ENCODE assay signal across 15 cellular contexts in the genomic region with DNA sequence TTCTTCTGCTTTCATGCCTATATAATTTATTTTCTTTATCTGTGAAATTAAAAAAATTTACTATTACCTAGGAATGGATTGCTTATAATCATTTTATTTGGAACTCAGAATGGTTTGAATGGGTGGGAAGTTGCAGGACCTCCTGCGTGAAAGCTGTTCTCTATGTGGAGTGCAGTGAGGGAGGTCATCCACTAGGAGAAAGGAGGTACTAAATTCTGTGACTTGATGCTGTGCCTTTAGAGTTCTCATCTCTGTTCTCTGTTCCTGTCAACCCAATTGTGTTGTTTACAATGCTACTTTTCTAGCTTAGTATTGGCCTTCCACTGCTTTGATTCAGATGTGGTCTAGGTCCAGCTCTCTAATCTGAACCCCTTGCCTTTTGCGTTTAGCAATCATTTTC.
A peak's percentile ranks its signal among the peaks of the same experiment; 100 is the strongest.
DNase-seq lines count a peak whose midpoint lies in the region; ATAC-seq, FAIRE-seq and TF ChIP-seq lines count a peak whose summit lies in the region.
"Had no signal": no experiment of that assay in that cellular context is flagged by ENCODE, and none has a peak within 500 bp of the region (broad histone marks: within the 10 kb centered on the region; RNA-seq: fewer than 3 reads in every experiment).

No MANE protein-coding gene starts in this region.

- RAD21 ChIA-PET in HCT116 (lab: Charles Lee; ENCODE audit: low non-redundant PET in 1 of 2, low total read pairs in 2 of 2, uncharacterized antibody in 2 of 2, unreplicated experiment in 2 of 2) = no interaction called here

- BruUV-seq in HCT116 (replicated peaks; lab: Mats Ljungman, UMichigan) (no TSS peak), K562 (replicated peaks; lab: Mats Ljungman, UMichigan) (no TSS peak)

- TF ChIP-seq POLR2A in HCT116 (IDR thresholded peaks at IDR 0.05; ENCODE audit: borderline replicate concordance, extremely low read depth, insufficient read depth, insufficient read length) (no peak), K562 (conservative IDR thresholded peaks at IDR 0.05) (no peak), spleen (IDR thresholded peaks at IDR 0.05) (no peak)

- CTCF ChIA-PET in HCT116 (lab: Charles Lee) = no interaction called here
- CTCF ChIA-PET in K562 (lab: Yijun Ruan, JAX; ENCODE audit: low intra/inter-chr PET ratio) = no interaction called here

- H2AFZ ChIP-seq in HCT116 (ENCODE audit: low read depth, low read length, poor library complexity, severe bottlenecking) (no peak overlapping the region), K562 (ENCODE audit: low read depth, low read length) (peak overlapping the region; percentile 61), keratinocyte (ENCODE audit: control insufficient read depth, low read length) (no peak overlapping the region)

- H3K27ac ChIP-seq in HCT116 (ENCODE audit: low read depth, low read length) (no peak overlapping the region), K562 (ENCODE audit: extremely low read depth, low read depth, low read length) (no peak overlapping the region), keratinocyte (ENCODE audit: control insufficient read depth, insufficient read depth, low read length) (no peak overlapping the region), small intestine (ENCODE audit: low read depth in 1 of 2, low read length in 1 of 2) (no peak overlapping the region), spleen (no peak overlapping the region)
- H3K27ac ChIP-seq: C4-2B, cardiac muscle cell had no signal

- WGBS in K562 (ENCODE audit: insufficient coverage, low coverage, missing lambda C conversion rate) = 62% methylated on average over 2 of the region's 2 CpGs
- 93 to 99% (median 95%) methylated on average over 2 of the region's 2 CpGs for WGBS in small intestine, 3 donors
- 88 to 95% (median 92%) methylated on average over 2 of the region's 2 CpGs for WGBS in spleen, 5 donors

- in situ Hi-C loops in K562 (cut with MboI) = no loop called here

- FAIRE-seq in K562 (lab: Jason Lieb, UNC) (no peak), keratinocyte (lab: Jason Lieb, UNC) (no peak), HTR-8/SVneo (lab: Jason Lieb, UNC) (no peak), small intestine (lab: Jason Lieb, UNC) (no peak)
- FAIRE-seq: endometrium had no signal

- no peak overlapping the region for H3K4me3 ChIP-seq in BE2C (ENCODE audit: low read depth, low read length)
- H3K4me3 ChIP-seq in HCT116 (replicated peaks in 1 of 2; ENCODE audit: low read depth in 1 of 2, low read length in 2 of 2) = no peak overlapping the region
- no peak overlapping the region for H3K4me3 ChIP-seq in K562
- no peak overlapping the region for H3K4me3 ChIP-seq in keratinocyte (ENCODE audit: control insufficient read depth in 2 of 3, extremely low read depth in 1 of 3, insufficient read depth in 2 of 3, low read depth in 1 of 3, low read length in 3 of 3)
- no peak overlapping the region for H3K4me3 ChIP-seq in small intestine (ENCODE audit: low read depth in 1 of 2, low read length in 2 of 2)
- no peak overlapping the region for H3K4me3 ChIP-seq in spleen
- H3K4me3 ChIP-seq: cardiac muscle cell had no signal

- no peaks in the 10 kb centered on the region for H4K20me1 ChIP-seq in HCT116 (ENCODE audit: insufficient read depth)
- H4K20me1 ChIP-seq in K562 (replicated peaks; ENCODE audit: control insufficient read depth, insufficient read depth, low read length) = no peaks in the 10 kb centered on the region
- no peaks in the 10 kb centered on the region for H4K20me1 ChIP-seq in keratinocyte (ENCODE audit: control insufficient read depth, extremely low read depth, insufficient read depth, low read length)

- H3K9me3 ChIP-seq in BE2C (no peaks in the 10 kb centered on the region), HCT116 (ENCODE audit: control insufficient read depth in 1 of 2, insufficient read depth in 1 of 2, low read depth in 1 of 2, low read length in 2 of 2) (no peaks in the 10 kb centered on the region), K562 (replicated peaks; ENCODE audit: control insufficient read depth, insufficient read depth, low read depth, low read length) (no peaks in the 10 kb centered on the region; the same call in 1 of the 2 replicates), keratinocyte (ENCODE audit: control insufficient read depth, low read depth, low read length) (no peaks in the 10 kb centered on the region), small intestine (ENCODE audit: control insufficient read depth, low read depth) (no peaks in the 10 kb centered on the region), spleen (no peaks in the 10 kb centered on the region)

- no peak overlapping the region for H3K4me2 ChIP-seq in HCT116 (ENCODE audit: low read length)
- H3K4me2 ChIP-seq in K562 (ENCODE audit: insufficient read depth, low read length) = no peak overlapping the region
- no peak overlapping the region for H3K4me2 ChIP-seq in keratinocyte (ENCODE audit: control insufficient read depth, extremely low read depth, insufficient read depth, low read depth, low read length)

- H3K79me2 ChIP-seq in HCT116 (ENCODE audit: insufficient read depth, low read length) = no peaks in the 10 kb centered on the region
- no peaks in the 10 kb centered on the region for H3K79me2 ChIP-seq in K562 (ENCODE audit: control insufficient read depth, insufficient read depth, low read length)
- no peaks in the 10 kb centered on the region for H3K79me2 ChIP-seq in keratinocyte (ENCODE audit: control insufficient read depth, insufficient read depth, low read length)

- H3K36me3 ChIP-seq in BE2C (no peaks in the 10 kb centered on the region), HCT116 (ENCODE audit: control insufficient read depth in 1 of 2, insufficient read depth in 2 of 2, low read length in 2 of 2) (no peaks in the 10 kb centered on the region), K562 (ENCODE audit: control insufficient read depth, insufficient read depth, low read length) (no peaks in the 10 kb centered on the region), keratinocyte (ENCODE audit: control insufficient read depth in 2 of 2, extremely low read depth in 1 of 2, insufficient read depth in 2 of 2, low read length in 2 of 2) (no peaks in the 10 kb centered on the region), small intestine (ENCODE audit: control insufficient read depth in 2 of 2, insufficient read depth in 2 of 2, low read length in 2 of 2) (no peaks in the 10 kb centered on the region), spleen (no peaks in the 10 kb centered on the region)
- H3K36me3 ChIP-seq: cardiac muscle cell had no signal

- H3K9me2 ChIP-seq in HCT116 (ENCODE audit: insufficient read depth) = 0 out of 2 replicates have a peak, but pooled peaks cover 4% of the 10 kb centered on the region

- POLR2A ChIA-PET in HCT116 (lab: Charles Lee) (no interaction called here), K562 (lab: Yijun Ruan, JAX) (interaction anchor here (0.7 to 1.6 kb wide), 4 partner anchors 8 to 16 kb away, joined by 3 to 5 read pairs (median 4); no protein-coding TSS in a partner anchor)

- no peak for TF ChIP-seq EP300 in K562 (IDR thresholded peaks at IDR 0.05; ENCODE audit: low read length)

- H3K27me3 ChIP-seq in BE2C (no peaks in the 10 kb centered on the region), HCT116 (ENCODE audit: insufficient read depth, low read length) (no peaks in the 10 kb centered on the region), K562 (ENCODE audit: control insufficient read depth in 2 of 2, insufficient read depth in 2 of 2, low read length in 2 of 2) (no peaks in the 10 kb centered on the region), keratinocyte (ENCODE audit: control insufficient read depth, extremely low read depth, insufficient read depth, low read length) (no peaks in the 10 kb centered on the region), small intestine (ENCODE audit: control insufficient read depth in 2 of 2, insufficient read depth in 2 of 2, low read length in 2 of 2) (no peaks in the 10 kb centered on the region), spleen (replicated peaks in 1 of 7) (no peaks in the 10 kb centered on the region)
- H3K27me3 ChIP-seq: cardiac muscle cell had no signal

- DNase-seq in BE2C = no peak
- no peak for DNase-seq in HCT116 (ENCODE audit: low read depth, low spot score)
- DNase-seq in K562 (ENCODE audit: extremely low read depth in 1 of 4, low spot score in 3 of 4) = peak in 3 of 4 experiments; percentile 40 to 56 (median 43)
- no peak for DNase-seq in keratinocyte (ENCODE audit: low read depth, low spot score)
- no peak for DNase-seq in HTR-8/SVneo (ENCODE audit: insufficient read length, low spot score)
- DNase-seq in stimulated activated CD4-positive, alpha-beta T cell treated with anti-CD3 and anti-CD28 coated beads, Interleukin-4, amount 100 ng/mL, for 1 hour = no peak
- no peak for DNase-seq in small intestine
- no peak for DNase-seq in spleen
- DNase-seq: activated CD4-positive, CD25-positive, alpha-beta regulatory T cell; activated CD8-positive, alpha-beta memory T cell treated with anti-CD3 and anti-CD28 coated beads, Interleukin-2, amount 50 U/mL, for 48 hours; NCI-H1092; NCI-H2171 had no signal

- TF ChIP-seq RAD21 in HCT116 (IDR thresholded peaks at IDR 0.05; ENCODE audit: low read depth) (no peak), K562 (CRISPR knock-in tag; conservative IDR thresholded peaks at IDR 0.05 in 1 of 2, IDR thresholded peaks at IDR 0.05 in 1 of 2) (0 out of 4 replicates have a peak, but pooled peaks of 1 of the 2 experiments have one; percentile 32)

- dilution Hi-C loops in keratinocyte (cut with MboI; ENCODE audit: extremely low pct_ligation_motif_present, low sequenced_read_pairs) = no loop called here

- H3K4me1 ChIP-seq in BE2C (no peaks in the 10 kb centered on the region), HCT116 (ENCODE audit: control insufficient read depth in 1 of 2, insufficient read depth in 2 of 2, low read length in 2 of 2) (no peaks in the 10 kb centered on the region), K562 (replicated peaks in 1 of 2; ENCODE audit: control insufficient read depth in 2 of 2, insufficient read depth in 2 of 2, low read length in 2 of 2) (peaks cover 3 to 18% of the 10 kb centered on the region in 2 experiments; a peak in 3 of 5 replicates), keratinocyte (ENCODE audit: control insufficient read depth, extremely low read depth, insufficient read depth, low read length) (no peaks in the 10 kb centered on the region), small intestine (ENCODE audit: control insufficient read depth in 2 of 2, insufficient read depth in 1 of 2, low read depth in 1 of 2, low read length in 1 of 2) (no peaks in the 10 kb centered on the region), spleen (no peaks in the 10 kb centered on the region)

- intact Hi-C loops in HCT116 (cut with micrococcal nuclease) = no loop called here
- intact Hi-C loops in K562 (cut with micrococcal nuclease) = no loop called here
- intact Hi-C loops in spleen (cut with DNase I; ENCODE audit: low total_unique reads) = no loop called here

- H3K9ac ChIP-seq in HCT116 (ENCODE audit: low read length) (no peak overlapping the region), K562 (ENCODE audit: insufficient read depth in 1 of 2, low read depth in 2 of 2, low read length in 2 of 2) (no peak overlapping the region), keratinocyte (ENCODE audit: control insufficient read depth, extremely low read depth, insufficient read depth, low read length) (no peak overlapping the region)

- ATAC-seq in HCT116 (peak; percentile 69), K562 (peak; percentile 80)

- TF ChIP-seq CTCF in BE2C (IDR thresholded peaks at IDR 0.05; ENCODE audit: low read depth, low read length) (peak; percentile 32), HCT116 (IDR thresholded peaks at IDR 0.05 in 2 of 3, conservative IDR thresholded peaks at IDR 0.05 in 1 of 3; ENCODE audit: borderline replicate concordance in 1 of 3, insufficient read depth in 1 of 3, low read depth in 2 of 3, low read length in 2 of 3) (peak in 2 of 3 experiments; percentile 34 to 46; a peak in 4 of 6 replicates), K562 (IDR thresholded peaks at IDR 0.05 in 2 of 3, conservative IDR thresholded peaks at IDR 0.05 in 1 of 3; ENCODE audit: insufficient read depth in 2 of 3, low read depth in 1 of 3, low read length in 3 of 3) (peak in 2 of 3 experiments; percentile 39 to 53; a peak in 3 of 6 replicates), keratinocyte (optimal IDR thresholded peaks at IDR 0.05 in 1 of 3, IDR thresholded peaks at IDR 0.05 in 1 of 3, conservative IDR thresholded peaks at IDR 0.05 in 1 of 3; ENCODE audit: extremely low read depth in 1 of 3, insufficient read depth in 2 of 3, low read length in 3 of 3) (peak in 2 of 3 experiments; percentile 22 to 23), spleen (IDR thresholded peaks at IDR 0.05 in 8 of 11, conservative IDR thresholded peaks at IDR 0.05 in 3 of 11) (peak in 5 of 11 experiments; percentile 8 to 29 (median 14))

- H3K9me1 ChIP-seq in K562 (ENCODE audit: control insufficient read depth, insufficient read depth, low read length) = no peaks in the 10 kb centered on the region
- H3K9me1 ChIP-seq in keratinocyte (ENCODE audit: control insufficient read depth, extremely low read depth, insufficient read depth, low read length) = no peaks in the 10 kb centered on the region

Comparison
In these comparisons a context has a peak if more than half of its experiments do, and no peak if none do; other contexts are left out.
1. DNase-seq: peak in K562 (3 of 4); none in BE2C (single experiment), HCT116 (single experiment), keratinocyte (single experiment), HTR-8/SVneo (single experiment), stimulated activated CD4-positive, alpha-beta T cell treated with anti-CD3 and anti-CD28 coated beads, Interleukin-4, amount 100 ng/mL, for 1 hour (single experiment), small intestine (single experiment) and spleen (single experiment).